Comparison of ENCODE assay signal across 22 cellular contexts in the genomic region with DNA sequence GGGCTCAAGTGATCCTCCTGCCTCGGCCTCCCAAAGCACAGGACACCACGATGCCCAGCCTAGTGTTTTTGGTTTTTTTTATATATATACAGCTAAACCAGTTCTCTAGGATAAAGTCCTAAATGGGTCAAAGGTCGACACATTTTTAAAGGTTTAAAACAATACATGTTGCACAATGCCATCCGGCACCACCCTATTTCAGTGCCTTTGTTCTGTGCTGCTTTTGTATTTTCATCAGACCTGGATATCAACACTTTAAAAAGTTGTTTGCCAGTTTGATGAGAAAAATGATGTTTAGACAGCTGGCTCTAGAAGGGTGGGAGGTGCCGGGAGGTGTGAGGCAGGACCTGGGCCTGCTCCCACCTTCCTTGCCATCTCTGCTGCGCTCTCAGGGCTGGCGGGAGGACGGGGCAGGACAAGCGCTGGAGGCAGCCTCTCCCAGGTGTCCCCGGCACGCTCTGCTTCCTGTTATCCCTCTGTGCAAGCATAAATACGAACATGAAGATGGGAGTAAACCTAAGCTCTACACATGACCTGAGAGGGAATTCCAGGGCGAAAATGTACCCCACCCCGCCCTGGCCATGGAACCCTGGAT.
"Had no signal": no experiment of that assay in that cellular context is flagged by ENCODE, and none has a peak within 500 bp of the region (broad histone marks: within the 10 kb centered on the region; RNA-seq: fewer than 3 reads in every experiment).

No MANE protein-coding gene starts in this region.

- H3K36me3 ChIP-seq: neural progenitor cell, spleen, tibial artery, upper lobe of left lung, vagina had no signal

- H3K36me3 Mint-ChIP-seq: natural killer cell treated with Interleukin-12 subunit alpha and Interleukin-12 subunit beta and Interleukin-15 and Interleukin-18, amount 100 ng/mL, for 72 hours; neural progenitor cell; stimulated activated memory B cell treated with anti-CD40 and anti-IgM and Interleukin-4, amounts not matched to agents 10 μg/mL and 1 μg/mL and 100 μg/mL, for 72 hours had no signal

- DNase-seq: dermis blood vessel endothelial cell; erythroblast; foreskin melanocyte; kidney; left cardiac atrium; mammary epithelial cell; occipital lobe; psoas muscle; retina; spleen; stimulated activated CD4-positive, alpha-beta T cell treated with anti-CD3 and anti-CD28 coated beads, Interleukin-15, amount 100 ng/mL, for 24 hours; stimulated activated CD4-positive, alpha-beta T cell treated with anti-CD3 and anti-CD28 coated beads, Interleukin-1b, Interleukin-23, amount 100 ng/mL, for 48 hours; stimulated activated CD4-positive, alpha-beta T cell treated with anti-CD3 and anti-CD28 coated beads, Interleukin-4, amount 100 ng/mL, for 24 hours; tibial artery; upper lobe of left lung had no signal

- H3K4me3 Mint-ChIP-seq: natural killer cell treated with Interleukin-12 subunit alpha and Interleukin-12 subunit beta and Interleukin-15 and Interleukin-18, amount 100 ng/mL, for 72 hours; neural progenitor cell; stimulated activated memory B cell treated with anti-CD40 and anti-IgM and Interleukin-4, amounts not matched to agents 10 μg/mL and 1 μg/mL and 100 μg/mL, for 72 hours; stimulated activated naive CD8-positive, alpha-beta T cell treated with anti-CD3 and anti-CD28 coated beads, Interleukin-15, Interleukin-2, amounts not matched to agents 100 ng/mL and 50 ng/mL, for 24 hours had no signal

- ATAC-seq: left cardiac atrium; natural killer cell treated with Interleukin-12 subunit alpha and Interleukin-12 subunit beta and Interleukin-15 and Interleukin-18, amount 100 ng/mL, for 72 hours; psoas muscle; sciatic nerve; stimulated activated memory B cell treated with anti-CD40 and anti-IgM and Interleukin-4, amounts not matched to agents 10 μg/mL and 1 μg/mL and 100 μg/mL, for 72 hours had no signal

- H2AFZ ChIP-seq: hepatocyte, neural progenitor cell had no signal

- H3K4me1 ChIP-seq: neural progenitor cell, psoas muscle, tibial artery, upper lobe of left lung, vagina had no signal

- H3K9me3 Mint-ChIP-seq: natural killer cell treated with Interleukin-12 subunit alpha and Interleukin-12 subunit beta and Interleukin-15 and Interleukin-18, amount 100 ng/mL, for 72 hours; neural progenitor cell; stimulated activated naive CD8-positive, alpha-beta T cell treated with anti-CD3 and anti-CD28 coated beads, Interleukin-15, Interleukin-2, amounts not matched to agents 100 ng/mL and 50 ng/mL, for 24 hours had no signal

- H3K4me3 ChIP-seq: hepatocyte, neural progenitor cell, psoas muscle, spleen, tibial artery, upper lobe of left lung, vagina had no signal

- H3K4me2 ChIP-seq: hepatocyte, neural progenitor cell had no signal

- H3K4me1 Mint-ChIP-seq: neural progenitor cell; stimulated activated memory B cell treated with anti-CD40 and anti-IgM and Interleukin-4, amounts not matched to agents 10 μg/mL and 1 μg/mL and 100 μg/mL, for 72 hours had no signal

- H3K27ac Mint-ChIP-seq: natural killer cell treated with Interleukin-12 subunit alpha and Interleukin-12 subunit beta and Interleukin-15 and Interleukin-18, amount 100 ng/mL, for 72 hours; neural progenitor cell; stimulated activated memory B cell treated with anti-CD40 and anti-IgM and Interleukin-4, amounts not matched to agents 10 μg/mL and 1 μg/mL and 100 μg/mL, for 72 hours; stimulated activated naive CD8-positive, alpha-beta T cell treated with anti-CD3 and anti-CD28 coated beads, Interleukin-15, Interleukin-2, amounts not matched to agents 100 ng/mL and 50 ng/mL, for 24 hours had no signal

- H3K27me3 ChIP-seq: hepatocyte, neural progenitor cell, tibial artery, upper lobe of left lung, vagina had no signal

- H3K9ac ChIP-seq: neural progenitor cell had no signal

- H3K9me3 ChIP-seq: psoas muscle, tibial artery, upper lobe of left lung, vagina had no signal

- H3K27ac ChIP-seq: hepatocyte, neural progenitor cell, psoas muscle, spleen, tibial artery, upper lobe of left lung, vagina had no signal
